ENCODE assay signal across 8 cellular contexts in genomic region chr17:41665566-41666335, GRCh38. TPM values are rescaled to one million over a fixed set of nuclear protein-coding genes. Genes with fewer than 3 reads are reported as not detected.
DNase-seq lines count a peak whose midpoint lies in the region; FAIRE-seq and TF ChIP-seq lines count a peak whose summit lies in the region.

No MANE protein-coding gene starts in this region.

- no peaks in the 10 kb centered on the region for H3K9me2 ChIP-seq in MM.1S (replicated peaks; ENCODE audit: insufficient read depth, low read length)

- DNase-seq in ELF-1 (ENCODE audit: low read depth, low spot score) (peak; percentile 86), HAP-1 (ENCODE audit: low spot score in 2 of 2) (peak; percentile 77 to 93), MM.1S (peak; percentile 97), SHP77 treated with DMSO at 0.1 percent for 48 hours (lab: John Stamatoyannopoulos, UW) (peak; percentile 49), frontal cortex (ENCODE audit: low spot score in 2 of 2) (peak; percentile 86 to 91), substantia nigra (lab: John Stamatoyannopoulos, UW) (peak in 46 of 49 donors; percentile 44 to 92 (median 74))
- DNase-seq in activated gamma-delta T cell treated with anti-CD3 and anti-CD28 coated beads, Interleukin-2, amount 50 U/mL, for 16 hours (ENCODE audit: low read depth): peak; percentile 82

- FAIRE-seq in frontal cortex (lab: Jason Lieb, UNC): no peak

- in situ Hi-C loops in HAP-1 (cut with MboI; ENCODE audit: low sequenced_read_pairs): loop anchor here (25.0 kb wide), 3 partner anchors 328 to 1053 kb away; no protein-coding TSS in a partner anchor

- H3K4me3 ChIP-seq in HAP-1 (peak overlapping the region; percentile 20), MM.1S (ENCODE audit: low read length) (peak overlapping the region; percentile 75), neutrophil (ENCODE audit: low read depth in 1 of 2, low read length in 1 of 2) (peak overlapping the region; percentile 66 to 75)

- no peaks in the 10 kb centered on the region for H3K36me3 ChIP-seq in HAP-1 (replicated peaks)
- no peaks in the 10 kb centered on the region for H3K36me3 ChIP-seq in MM.1S (replicated peaks; ENCODE audit: insufficient read depth, low read length)
- H3K36me3 ChIP-seq in neutrophil: no peaks in the 10 kb centered on the region

- peak overlapping the region; percentile 86 for H3K9ac ChIP-seq in MM.1S (ENCODE audit: low read length)

- H3K27ac ChIP-seq in MM.1S (ENCODE audit: low read length) (peak overlapping the region; percentile 95), neutrophil (peak overlapping the region; percentile 66), substantia nigra (ENCODE audit: low read depth, low read length, poor library complexity, severe bottlenecking) (peak overlapping the region; percentile 79)

- peak; percentile 95 for TF ChIP-seq CTCF in MM.1S (IDR thresholded peaks at IDR 0.05; ENCODE audit: low read length)
- TF ChIP-seq CTCF in neutrophil (IDR thresholded peaks at IDR 0.05): peak; percentile 95

- H3K9me3 ChIP-seq in HAP-1 (no peaks in the 10 kb centered on the region), MM.1S (replicated peaks; ENCODE audit: insufficient read depth, low read length) (no peaks in the 10 kb centered on the region), neutrophil (no peaks in the 10 kb centered on the region)

- H3K4me2 ChIP-seq in MM.1S (ENCODE audit: low read depth, low read length): peak overlapping the region; percentile 83

- peaks cover 32% of the 10 kb centered on the region for H3F3A ChIP-seq in MM.1S (ENCODE audit: insufficient read depth, low read length)

- peak overlapping the region; percentile 82; the same call in 1 of the 2 replicates for H2AFZ ChIP-seq in MM.1S (ENCODE audit: low read length)

- H3K79me2 ChIP-seq in MM.1S (ENCODE audit: low read length): no peaks in the 10 kb centered on the region

- H3K4me1 ChIP-seq in HAP-1: peaks cover 12% of the 10 kb centered on the region
- peaks cover 10% of the 10 kb centered on the region for H3K4me1 ChIP-seq in MM.1S (ENCODE audit: low read length)
- H3K4me1 ChIP-seq in neutrophil (ENCODE audit: control insufficient read depth in 1 of 2, insufficient read depth in 1 of 2, low read depth in 1 of 2, low read length in 1 of 2): peaks cover 30 to 33% of the 10 kb centered on the region in 2 experiments

- H3K27me3 ChIP-seq in HAP-1 (ENCODE audit: low read depth) (no peaks in the 10 kb centered on the region), MM.1S (replicated peaks; ENCODE audit: insufficient read depth, low read length) (no peaks in the 10 kb centered on the region), neutrophil (peaks cover 11% of the 10 kb centered on the region)

- no peaks in the 10 kb centered on the region for H4K20me1 ChIP-seq in MM.1S (ENCODE audit: insufficient read depth, low read length)

RNA-seq across cellular contexts. Expression of gene EIF1, which starts 22.9 kb away (rescaled TPM):
- total RNA-seq in frontal cortex: 70.1 TPM

RNA-seq across cellular contexts. Expression of gene KRT17, which starts 41.4 kb away (rescaled TPM):
- under 0.01 TPM for total RNA-seq in frontal cortex

RNA-seq across cellular contexts. Expression of gene GAST, which starts 46.4 kb away (rescaled TPM):
- total RNA-seq in frontal cortex: not detected

RNA-seq across cellular contexts. Expression of gene KRT16, which starts 53.2 kb away (rescaled TPM):
- not detected for total RNA-seq in frontal cortex

Comparison
In these comparisons a context has a peak if more than half of its experiments do, and no peak if none do; other contexts are left out.
1. Peak in every context shown above with its lines: DNase-seq, H3K4me3 ChIP-seq and H3K27ac ChIP-seq.
2. H3K4me3 ChIP-seq: peak in every context shown above with its lines; median percentile 75 in MM.1S; 70 in neutrophil; 20 in HAP-1.